Comparison of ENCODE assay signal across 15 cellular contexts in genomic region chr5:126801174-126801991, GRCh38. TPM values are rescaled to one million over a fixed set of nuclear protein-coding genes. Genes with fewer than 3 reads are reported as not detected.
DNase-seq lines count a peak whose midpoint lies in the region; ATAC-seq and TF ChIP-seq lines count a peak whose summit lies in the region.
"Had no signal": no experiment of that assay in that cellular context is flagged by ENCODE, and none has a peak within 500 bp of the region (broad histone marks: within the 10 kb centered on the region; RNA-seq: fewer than 3 reads in every experiment).

No MANE protein-coding gene starts in this region.

- H3K27me3 Mint-ChIP-seq in CD14-positive monocyte (ENCODE audit: low read depth in 3 of 3): peaks cover 0 to 2% (median 0%) of the 10 kb centered on the region in 3 donors
- H3K27me3 Mint-ChIP-seq in activated naive CD8-positive, alpha-beta T cell treated with anti-CD3 and anti-CD28 coated beads, Interleukin-2, amount 50 U/mL, for 24 hours: no peaks in the 10 kb centered on the region
- H3K27me3 Mint-ChIP-seq: natural killer cell treated with Interleukin-12 subunit alpha and Interleukin-12 subunit beta and Interleukin-15 and Interleukin-18, amount 100 ng/mL, for 72 hours had no signal

- no peaks in the 10 kb centered on the region for H3K36me3 ChIP-seq in mucosa of descending colon (ENCODE audit: low read depth)
- H3K36me3 ChIP-seq: thyroid gland had no signal

- H3K4me3 ChIP-seq in mucosa of descending colon: no peak overlapping the region
- H3K4me3 ChIP-seq: BLaER1, dorsolateral prefrontal cortex, SJSA1, thyroid gland had no signal

- ATAC-seq in HG03378 (IDR thresholded peaks at IDR 0.05; ENCODE audit: unreplicated experiment) (peak; percentile 6), mucosa of descending colon (no peak)
- no peak for ATAC-seq in activated naive CD8-positive, alpha-beta T cell treated with anti-CD3 and anti-CD28 coated beads, Interleukin-2, amount 50 U/mL, for 24 hours
- ATAC-seq: left ventricle myocardium superior; natural killer cell treated with Interleukin-12 subunit alpha and Interleukin-12 subunit beta and Interleukin-15 and Interleukin-18, amount 100 ng/mL, for 72 hours had no signal

- no peak overlapping the region for H3K4me3 Mint-ChIP-seq in CD14-positive monocyte
- no peak overlapping the region for H3K4me3 Mint-ChIP-seq in activated naive CD8-positive, alpha-beta T cell treated with anti-CD3 and anti-CD28 coated beads, Interleukin-2, amount 50 U/mL, for 24 hours
- H3K4me3 Mint-ChIP-seq: natural killer cell treated with Interleukin-12 subunit alpha and Interleukin-12 subunit beta and Interleukin-15 and Interleukin-18, amount 100 ng/mL, for 72 hours had no signal

- no peak for DNase-seq in CD14-positive monocyte (ENCODE audit: low spot score)
- peak; percentile 45 for DNase-seq in EH (ENCODE audit: low read depth)
- no peak for DNase-seq in activated naive CD8-positive, alpha-beta T cell treated with anti-CD3 and anti-CD28 coated beads, Interleukin-2, amount 50 U/mL, for 24 hours
- no peak for DNase-seq in SKM-1 treated with dmso at 0.1 percent for 144 hours (lab: John Stamatoyannopoulos, UW; ENCODE audit: unreplicated experiment)
- no peak for DNase-seq in stimulated activated CD8-positive, alpha-beta memory T cell treated with anti-CD3 and anti-CD28 coated beads, Interleukin-4, amount 100 ng/mL, for 48 hours
- no peak for DNase-seq in mucosa of descending colon
- DNase-seq: DMS79, dorsolateral prefrontal cortex, left ventricle myocardium superior, NCI-H345, thyroid gland had no signal

- peak overlapping the region; percentile 66 to 87 (median 77) for H3K27ac Mint-ChIP-seq in CD14-positive monocyte
- H3K27ac Mint-ChIP-seq in activated naive CD8-positive, alpha-beta T cell treated with anti-CD3 and anti-CD28 coated beads, Interleukin-2, amount 50 U/mL, for 24 hours: peak overlapping the region; percentile 54

- no peaks in the 10 kb centered on the region for H3K4me1 ChIP-seq in mucosa of descending colon (ENCODE audit: low read depth)
- H3K4me1 ChIP-seq: thyroid gland had no signal

- H3K4me1 Mint-ChIP-seq in CD14-positive monocyte: peaks cover 50% of the 10 kb centered on the region
- H3K4me1 Mint-ChIP-seq in activated naive CD8-positive, alpha-beta T cell treated with anti-CD3 and anti-CD28 coated beads, Interleukin-2, amount 50 U/mL, for 24 hours: peaks cover 33% of the 10 kb centered on the region

- peaks cover 15 to 29% of the 10 kb centered on the region in 2 donors for H3K36me3 Mint-ChIP-seq in CD14-positive monocyte
- H3K36me3 Mint-ChIP-seq in activated naive CD8-positive, alpha-beta T cell treated with anti-CD3 and anti-CD28 coated beads, Interleukin-2, amount 50 U/mL, for 24 hours (ENCODE audit: low read depth): peaks cover 30% of the 10 kb centered on the region
- H3K36me3 Mint-ChIP-seq: natural killer cell treated with Interleukin-12 subunit alpha and Interleukin-12 subunit beta and Interleukin-15 and Interleukin-18, amount 100 ng/mL, for 72 hours had no signal

- peaks cover 0 to 5% (median 0%) of the 10 kb centered on the region in 7 donors for H3K9me3 Mint-ChIP-seq in CD14-positive monocyte
- H3K9me3 Mint-ChIP-seq in activated naive CD8-positive, alpha-beta T cell treated with anti-CD3 and anti-CD28 coated beads, Interleukin-2, amount 50 U/mL, for 24 hours: no peaks in the 10 kb centered on the region
- H3K9me3 Mint-ChIP-seq: natural killer cell treated with Interleukin-12 subunit alpha and Interleukin-12 subunit beta and Interleukin-15 and Interleukin-18, amount 100 ng/mL, for 72 hours had no signal

- no peaks in the 10 kb centered on the region for H3K9me3 ChIP-seq in mucosa of descending colon
- H3K9me3 ChIP-seq: BLaER1, SJSA1, thyroid gland had no signal

- TF ChIP-seq CTCF in CD14-positive monocyte (IDR thresholded peaks at IDR 0.05) (no peak), mucosa of descending colon (IDR thresholded peaks at IDR 0.05) (no peak)

- intact Hi-C loops in CD14-positive monocyte (cut with micrococcal nuclease): no loop called here
- intact Hi-C loops in mucosa of descending colon (cut with DNase I, micrococcal nuclease): no loop called here

RNA-seq across cellular contexts. Expression of gene LMNB1, which starts 24.4 kb away (rescaled TPM):
- 10 to 100 TPM; 18.0 to 33.0 TPM for polyA plus RNA-seq in CD14-positive monocyte
- 10 to 100 TPM; 14.1 to 81.8 (median 30.6) TPM for total RNA-seq in mucosa of descending colon
